9 cellular contexts compared by ENCODE assay signal in the genomic region with DNA sequence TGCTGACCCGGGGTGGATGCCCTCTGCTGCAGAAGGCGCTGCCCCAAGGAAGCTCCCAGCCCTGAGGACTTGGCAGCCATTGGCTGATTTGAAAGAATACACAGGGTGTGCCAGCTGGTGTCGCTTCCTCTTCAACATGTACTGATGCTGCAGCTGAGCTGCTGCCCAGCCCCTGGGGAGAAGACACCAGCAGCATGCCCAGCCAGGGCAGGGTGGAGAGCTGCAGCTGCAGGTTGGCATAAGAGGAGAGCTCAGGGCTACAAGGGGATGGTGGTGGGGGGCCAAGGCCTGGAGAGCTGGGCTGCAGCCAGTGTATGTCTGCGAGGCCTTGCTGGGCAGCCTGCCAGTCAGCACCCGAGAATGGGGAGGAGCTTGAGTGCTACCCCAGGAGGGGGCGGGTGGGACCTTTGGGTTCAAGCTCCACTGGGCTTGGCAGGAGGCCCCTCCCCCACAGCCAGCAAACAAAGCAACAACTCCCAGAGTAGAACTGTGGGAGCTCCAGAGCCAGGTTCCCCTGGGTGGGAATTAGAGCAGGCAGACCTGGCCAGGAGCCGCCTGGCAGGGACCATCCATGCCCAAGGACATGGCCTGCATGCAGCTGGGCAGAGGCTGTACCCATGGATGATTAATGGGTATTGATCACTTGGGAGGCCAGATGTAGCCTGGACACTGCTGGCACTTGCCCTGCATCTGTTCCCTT.
DNase-seq lines count a peak whose midpoint lies in the region; ATAC-seq, FAIRE-seq and TF ChIP-seq lines count a peak whose summit lies in the region.
"Had no signal": no experiment of that assay in that cellular context is flagged by ENCODE, and none has a peak within 500 bp of the region (broad histone marks: within the 10 kb centered on the region; RNA-seq: fewer than 3 reads in every experiment).

No MANE protein-coding gene starts in this region.

- peak; percentile 57 for ATAC-seq in GM21360 (IDR thresholded peaks at IDR 0.05; ENCODE audit: unreplicated experiment)

- DNase-seq in DMS153 treated with DMSO at 0.1 percent for 48 hours (lab: John Stamatoyannopoulos, UW; ENCODE audit: unreplicated experiment): peak; percentile 77
- DNase-seq in KBM-7: peak; percentile 19
- DNase-seq in RCC 7860 (ENCODE audit: low spot score): peak; percentile 63
- peak; percentile 54 for DNase-seq in astrocyte of the spinal cord (ENCODE audit: low read depth, low spot score)
- DNase-seq in kidney tubule cell (ENCODE audit: low spot score): peak; percentile 89
- DNase-seq in AG08396 (ENCODE audit: low spot score): no peak

- H3K27ac Mint-ChIP-seq in stimulated activated naive CD8-positive, alpha-beta T cell treated with anti-CD3 and anti-CD28 coated beads, Interleukin-15, Interleukin-2, amounts not matched to agents 100 ng/mL and 50 ng/mL, for 24 hours: peak overlapping the region; percentile 11

- H3K27me3 Mint-ChIP-seq in stimulated activated naive CD8-positive, alpha-beta T cell treated with anti-CD3 and anti-CD28 coated beads, Interleukin-15, Interleukin-2, amounts not matched to agents 100 ng/mL and 50 ng/mL, for 24 hours: no peaks in the 10 kb centered on the region

- no peak overlapping the region for H3K4me3 ChIP-seq in astrocyte of the spinal cord (ENCODE audit: low read depth, low read length)
- H3K4me3 ChIP-seq: PC-9 had no signal

- peaks cover 44% of the 10 kb centered on the region for H3K4me1 Mint-ChIP-seq in stimulated activated naive CD8-positive, alpha-beta T cell treated with anti-CD3 and anti-CD28 coated beads, Interleukin-15, Interleukin-2, amounts not matched to agents 100 ng/mL and 50 ng/mL, for 24 hours (ENCODE audit: low read depth)

- no peaks in the 10 kb centered on the region for H3K36me3 Mint-ChIP-seq in stimulated activated naive CD8-positive, alpha-beta T cell treated with anti-CD3 and anti-CD28 coated beads, Interleukin-15, Interleukin-2, amounts not matched to agents 100 ng/mL and 50 ng/mL, for 24 hours (ENCODE audit: low read depth)

- H3K4me3 Mint-ChIP-seq in stimulated activated naive CD8-positive, alpha-beta T cell treated with anti-CD3 and anti-CD28 coated beads, Interleukin-15, Interleukin-2, amounts not matched to agents 100 ng/mL and 50 ng/mL, for 24 hours: peak overlapping the region; percentile 28

- FAIRE-seq in RCC 7860 (lab: Jason Lieb, UNC): no peak

- in situ Hi-C loops in KBM-7 (cut with MboI; ENCODE audit: low pct_unique_long_range_greater_than_20kb, low sequenced_read_pairs): no loop called here
- in situ Hi-C loops in astrocyte of the spinal cord (cut with HindIII; ENCODE audit: low sequenced_read_pairs): no loop called here

- no peak for TF ChIP-seq CTCF in astrocyte of the spinal cord (IDR thresholded peaks at IDR 0.05; ENCODE audit: low read depth, low read length)

- no peaks in the 10 kb centered on the region for H3K9me3 Mint-ChIP-seq in stimulated activated naive CD8-positive, alpha-beta T cell treated with anti-CD3 and anti-CD28 coated beads, Interleukin-15, Interleukin-2, amounts not matched to agents 100 ng/mL and 50 ng/mL, for 24 hours
